Comparison of ENCODE assay signal across 9 cellular contexts in genomic region chr3:50254577-50255250, GRCh38. TPM values are rescaled to one million over a fixed set of nuclear protein-coding genes. Genes with fewer than 3 reads are reported as not detected.
DNase-seq lines count a peak whose midpoint lies in the region; ATAC-seq and TF ChIP-seq lines count a peak whose summit lies in the region.
"Had no signal": no experiment of that assay in that cellular context is flagged by ENCODE, and none has a peak within 500 bp of the region (broad histone marks: within the 10 kb centered on the region; RNA-seq: fewer than 3 reads in every experiment).

No MANE protein-coding gene starts in this region.

- in situ Hi-C loops in KBM-7 (cut with MboI; ENCODE audit: low pct_unique_long_range_greater_than_20kb, low sequenced_read_pairs) (no loop called here), brain microvascular endothelial cell (cut with HindIII; ENCODE audit: low pct_ligation_motif_present, low sequenced_read_pairs) (no loop called here)

- H3K27ac ChIP-seq in brain microvascular endothelial cell, result peak overlapping the region; percentile 71
- peak overlapping the region; percentile 88 to 95 for H3K27ac ChIP-seq in right atrium auricular region
- peak overlapping the region; percentile 65 for H3K27ac ChIP-seq in substantia nigra (ENCODE audit: low read depth, low read length, poor library complexity, severe bottlenecking)

- H3K27me3 ChIP-seq in brain microvascular endothelial cell (replicated peaks) (no peaks in the 10 kb centered on the region), right atrium auricular region (no peaks in the 10 kb centered on the region)

- DNase-seq in KBM-7 (peak; percentile 45), brain microvascular endothelial cell (peak; percentile 52), right atrium auricular region (ENCODE audit: low spot score) (peak; percentile 91), substantia nigra (lab: John Stamatoyannopoulos, UW) (peak in 10 of 49 donors; percentile 12 to 51 (median 34)), T-helper 2 cell (no peak)
- no peak for DNase-seq in central memory CD4-positive, alpha-beta T cell
- DNase-seq: NCI-H446 treated with DMSO at 0.1 percent for 48 hours had no signal

- H3K36me3 ChIP-seq in brain microvascular endothelial cell (replicated peaks) (peaks cover 74% of the 10 kb centered on the region), right atrium auricular region (peaks cover 59% of the 10 kb centered on the region)

- no peaks in the 10 kb centered on the region for H3K9me3 ChIP-seq in right atrium auricular region

- peak; percentile 6 for TF ChIP-seq CTCF in brain microvascular endothelial cell (IDR thresholded peaks at IDR 0.05; ENCODE audit: low read depth, low read length, missing control alignments)
- TF ChIP-seq CTCF in right atrium auricular region (IDR thresholded peaks at IDR 0.05), result no peak

- no peak for ATAC-seq in GM19328 (IDR thresholded peaks at IDR 0.05; ENCODE audit: unreplicated experiment)
- ATAC-seq in HG03442 (IDR thresholded peaks at IDR 0.05; ENCODE audit: unreplicated experiment), result no peak

- H3K4me3 ChIP-seq in brain microvascular endothelial cell (ENCODE audit: low read depth, low read length) (no peak overlapping the region), right atrium auricular region (no peak overlapping the region)

- peaks cover 0 to 85% of the 10 kb centered on the region in 2 donors for H3K4me1 ChIP-seq in right atrium auricular region

RNA-seq across cellular contexts. Expression of gene SEMA3B, which starts 14.2 kb away (rescaled TPM):
- total RNA-seq in right atrium auricular region, result 10 to 100 TPM; 15.4 to 20.0 TPM

RNA-seq across cellular contexts. Expression of gene GNAI2, which starts 18.7 kb away (rescaled TPM):
- total RNA-seq in right atrium auricular region, result 100 to 1,000 TPM in 1 of 2 donors, 10 to 100 TPM in 1; 72.1 to 127 TPM

RNA-seq across cellular contexts. Expression of gene LSMEM2, which starts 24.2 kb away (rescaled TPM):
- total RNA-seq in right atrium auricular region, result 10 to 100 TPM in 1 of 2 donors, 1 to 10 TPM in 1; 9.0 to 10.6 TPM

RNA-seq across cellular contexts. Expression of gene IFRD2, which starts 37.5 kb away (rescaled TPM):
- total RNA-seq in right atrium auricular region, result 10 to 100 TPM; 51.0 to 58.5 TPM

RNA-seq across cellular contexts. Expression of gene HYAL3, which starts 44.5 kb away (rescaled TPM):
- 1 to 10 TPM in 1 of 2 donors, under 1 TPM in 1; 0.74 to 3.5 TPM for total RNA-seq in right atrium auricular region

Comparison
In these comparisons a context has a peak if more than half of its experiments do, and no peak if none do; other contexts are left out.
1. DNase-seq: peak in KBM-7 (single experiment), brain microvascular endothelial cell (single experiment) and right atrium auricular region (single experiment); none in central memory CD4-positive, alpha-beta T cell (single experiment) and T-helper 2 cell (0 of 5).
2. Peak in every context shown above with its lines, with median percentiles within 50 percentile points of each other: H3K27ac ChIP-seq.